In genomic region chr16:53744449-53744848, GRCh38 we compare ENCODE assay signal across 8 cellular contexts. TPM values are rescaled to one million over a fixed set of nuclear protein-coding genes. Genes with fewer than 3 reads are reported as not detected.
DNase-seq lines count a peak whose midpoint lies in the region; ATAC-seq lines count a peak whose summit lies in the region.

No MANE protein-coding gene starts in this region.

- POLR2A ChIA-PET in CD4-positive, alpha-beta memory T cell (lab: Charles Lee; ENCODE audit: partially characterized antibody) = no interaction called here

- H3K27ac ChIP-seq in CD4-positive, alpha-beta memory T cell (ENCODE audit: low read depth, low read length) = no peak overlapping the region

- H3K27me3 ChIP-seq in CD4-positive, alpha-beta memory T cell (ENCODE audit: insufficient read depth, low read length) = no peaks in the 10 kb centered on the region

- H3K4me3 ChIP-seq in CD4-positive, alpha-beta memory T cell (ENCODE audit: low read length in 2 of 2) = no peak overlapping the region

- no peaks in the 10 kb centered on the region for H3K9me3 ChIP-seq in CD4-positive, alpha-beta memory T cell (ENCODE audit: control insufficient read depth in 1 of 2, low read length in 2 of 2)

- H3K27me3 Mint-ChIP-seq in CD4-positive, alpha-beta memory T cell = no peaks in the 10 kb centered on the region
- no peaks in the 10 kb centered on the region for H3K27me3 Mint-ChIP-seq in activated CD4-positive, alpha-beta T cell treated with anti-CD3 and anti-CD28 coated beads, Interleukin-2, amount 10 ng/mL, durations not matched to agents 24 days and 14 days
- H3K27me3 Mint-ChIP-seq in immature natural killer cell (ENCODE audit: low read depth in 3 of 3) = no peaks in the 10 kb centered on the region

- peak overlapping the region in 6 of 7 donors; percentile 15 to 89 (median 74) for H3K27ac Mint-ChIP-seq in CD4-positive, alpha-beta memory T cell
- peak overlapping the region; percentile 21 for H3K27ac Mint-ChIP-seq in activated CD4-positive, alpha-beta T cell treated with anti-CD3 and anti-CD28 coated beads, Interleukin-2, amount 10 ng/mL, durations not matched to agents 24 days and 14 days
- H3K27ac Mint-ChIP-seq in immature natural killer cell = peak overlapping the region in 3 of 6 donors; percentile 3 to 51 (median 26)

- ATAC-seq in GM21717 (IDR thresholded peaks at IDR 0.05; ENCODE audit: unreplicated experiment) (peak; percentile 49), GM21423 (IDR thresholded peaks at IDR 0.05; ENCODE audit: unreplicated experiment) (no peak), left lobe of liver (no peak)

- H3K36me3 ChIP-seq in CD4-positive, alpha-beta memory T cell (ENCODE audit: insufficient read depth, low read length) = no peaks in the 10 kb centered on the region

- peak overlapping the region; percentile 5 to 93 (median 65) for H3K4me3 Mint-ChIP-seq in CD4-positive, alpha-beta memory T cell
- H3K4me3 Mint-ChIP-seq in activated CD4-positive, alpha-beta T cell treated with anti-CD3 and anti-CD28 coated beads, Interleukin-2, amount 10 ng/mL, durations not matched to agents 24 days and 14 days = peak overlapping the region; percentile 24
- H3K4me3 Mint-ChIP-seq in immature natural killer cell = peak overlapping the region in 4 of 5 donors; percentile 15 to 30 (median 20)

- H3K36me3 Mint-ChIP-seq in CD4-positive, alpha-beta memory T cell = peaks cover 2 to 9% of the 10 kb centered on the region in 2 donors
- H3K36me3 Mint-ChIP-seq in activated CD4-positive, alpha-beta T cell treated with anti-CD3 and anti-CD28 coated beads, Interleukin-2, amount 10 ng/mL, durations not matched to agents 24 days and 14 days (ENCODE audit: low read depth) = no peaks in the 10 kb centered on the region
- H3K36me3 Mint-ChIP-seq in immature natural killer cell = no peaks in the 10 kb centered on the region

- in situ Hi-C loops in ACHN (cut with HindIII; ENCODE audit: low pct_ligation_motif_present, low pct_unique_long_range_greater_than_20kb, low sequenced_read_pairs) = no loop called here

- peak; percentile 30 to 59 (median 39) for DNase-seq in CD4-positive, alpha-beta memory T cell
- DNase-seq in activated CD4-positive, alpha-beta T cell treated with anti-CD3 and anti-CD28 coated beads, Interleukin-2, amount 10 ng/mL, durations not matched to agents 24 days and 14 days = peak; percentile 70
- DNase-seq in immature natural killer cell (no peak), NCI-H2196 treated with DMSO at 0.1 percent for 48 hours (lab: John Stamatoyannopoulos, UW; ENCODE audit: unreplicated experiment) (no peak), ACHN (no peak), left lobe of liver (ENCODE audit: low spot score) (no peak)

- H3K9me3 Mint-ChIP-seq in CD4-positive, alpha-beta memory T cell = peaks cover 0 to 8% (median under 1%) of the 10 kb centered on the region in 8 donors
- H3K9me3 Mint-ChIP-seq in activated CD4-positive, alpha-beta T cell treated with anti-CD3 and anti-CD28 coated beads, Interleukin-2, amount 10 ng/mL, durations not matched to agents 24 days and 14 days = peaks cover 4% of the 10 kb centered on the region
- H3K9me3 Mint-ChIP-seq in immature natural killer cell = peaks cover 0 to 2% (median 0%) of the 10 kb centered on the region in 6 donors

- H3K4me1 ChIP-seq in CD4-positive, alpha-beta memory T cell (ENCODE audit: insufficient read depth, low read length) = peaks cover 28% of the 10 kb centered on the region

- CTCF ChIA-PET in CD4-positive, alpha-beta memory T cell (lab: Charles Lee; ENCODE audit: partially characterized antibody) = interaction anchor here (1.5 to 3.2 kb wide), 6 partner anchors 7 to 33 kb away, joined by 5 to 24 read pairs (median 6); no protein-coding TSS in a partner anchor

- peaks cover 32 to 35% (median 34%) of the 10 kb centered on the region in 4 donors for H3K4me1 Mint-ChIP-seq in CD4-positive, alpha-beta memory T cell
- H3K4me1 Mint-ChIP-seq in activated CD4-positive, alpha-beta T cell treated with anti-CD3 and anti-CD28 coated beads, Interleukin-2, amount 10 ng/mL, durations not matched to agents 24 days and 14 days = peaks cover 26% of the 10 kb centered on the region
- peaks cover 24 to 32% of the 10 kb centered on the region in 2 donors for H3K4me1 Mint-ChIP-seq in immature natural killer cell

- intact Hi-C loops in CD4-positive, alpha-beta memory T cell (cut with micrococcal nuclease) = loop anchor here (1.0 kb wide), 1 partner anchor 79 kb away; no protein-coding TSS in a partner anchor
- intact Hi-C loops in activated CD4-positive, alpha-beta T cell treated with anti-CD3 and anti-CD28 coated beads, Interleukin-2, amount 10 ng/mL, durations not matched to agents 24 days and 14 days (cut with micrococcal nuclease) = loop anchor here (1.0 kb wide), 1 partner anchor 121 kb away; no protein-coding TSS in a partner anchor

RNA-seq across cellular contexts. Expression of gene FTO, which starts 40.5 kb away (rescaled TPM):
- 10 to 100 TPM; 61.5 to 68.8 TPM for total RNA-seq in CD4-positive, alpha-beta memory T cell
- 100 to 1,000 TPM in 1 of 2 donors, 10 to 100 TPM in 1; 70.7 to 126 TPM for polyA plus RNA-seq in CD4-positive, alpha-beta memory T cell
- 60.8 and 61.1 TPM in 2 replicates for total RNA-seq in activated CD4-positive, alpha-beta T cell treated with anti-CD3 and anti-CD28 coated beads, Interleukin-2, amount 10 ng/mL, durations not matched to agents 24 days and 14 days
- polyA plus RNA-seq in immature natural killer cell = 100 to 1,000 TPM in 1 of 3 donors, 10 to 100 TPM in 2; 61.3 to 106 (median 65.1) TPM
- 29.9 TPM for total RNA-seq in left lobe of liver

RNA-seq across cellular contexts. Expression of gene RPGRIP1L, which starts 40.8 kb away (rescaled TPM):
- 1 to 10 TPM; 4.2 to 4.3 TPM for total RNA-seq in CD4-positive, alpha-beta memory T cell
- 1 to 10 TPM; 1.3 to 3.5 TPM for polyA plus RNA-seq in CD4-positive, alpha-beta memory T cell
- 9.9 and 10.0 TPM in 2 replicates for total RNA-seq in activated CD4-positive, alpha-beta T cell treated with anti-CD3 and anti-CD28 coated beads, Interleukin-2, amount 10 ng/mL, durations not matched to agents 24 days and 14 days
- 1 to 10 TPM in 2 of 3 donors, not detected in 1; 1.7 to 2.2 TPM for polyA plus RNA-seq in immature natural killer cell
- 1.1 TPM for total RNA-seq in left lobe of liver

Comparison
In these comparisons a context has a peak if more than half of its experiments do, and no peak if none do; other contexts are left out.
1. DNase-seq: peak in CD4-positive, alpha-beta memory T cell (5 of 5) and activated CD4-positive, alpha-beta T cell treated with anti-CD3 and anti-CD28 coated beads, Interleukin-2, amount 10 ng/mL, durations not matched to agents 24 days and 14 days (single experiment); none in immature natural killer cell (0 of 3), NCI-H2196 treated with DMSO at 0.1 percent for 48 hours (single experiment), ACHN (single experiment) and left lobe of liver (single experiment).
2. Peak in every context shown above with its lines, with median percentiles within 50 percentile points of each other: H3K4me3 Mint-ChIP-seq.